1 cellular context compared by ENCODE assay signal in the genomic region with DNA sequence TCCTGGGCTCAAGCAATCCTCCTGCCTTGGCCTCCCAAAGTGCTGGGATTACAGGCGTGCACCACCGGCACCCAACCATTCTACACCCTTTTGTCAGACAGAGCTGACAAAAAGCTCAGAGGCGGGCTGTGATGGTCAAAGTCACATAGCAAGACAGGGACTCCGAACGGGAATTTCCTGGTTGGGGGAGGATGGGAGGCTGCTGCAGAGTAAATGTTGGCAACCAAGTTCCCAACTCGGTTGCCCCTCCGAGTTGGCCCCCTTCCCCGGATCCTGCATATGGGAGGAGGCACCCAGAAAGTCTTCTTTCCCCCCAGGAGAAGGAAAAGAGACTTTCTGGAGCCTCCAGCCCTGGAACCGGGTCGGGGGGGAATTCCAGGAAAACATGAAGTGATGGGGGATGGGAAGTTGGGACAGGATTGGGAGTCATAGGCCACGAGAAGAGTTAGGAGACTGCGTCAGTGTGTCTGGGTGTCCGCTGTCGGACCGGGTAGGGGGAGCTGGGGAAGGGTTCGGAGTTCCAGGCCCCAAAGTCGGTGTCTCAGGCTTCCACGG.
TF ChIP-seq lines count a peak whose summit lies in the region.

No MANE protein-coding gene starts in this region.

TF ChIP-seq in endothelial cell of umbilical vein, 7 proteins besides CTCF, POLR2A, EP300 and RAD21:
- TF ChIP-seq MAX (IDR thresholded peaks at IDR 0.05; ENCODE audit: insufficient read depth, insufficient read length) (no peak), JUN (IDR thresholded peaks at IDR 0.05; ENCODE audit: borderline replicate concordance, insufficient read depth, insufficient read length, low read depth) (no peak), POLR2AphosphoS5 (IDR thresholded peaks at IDR 0.05; ENCODE audit: insufficient read depth, low read depth, low read length) (no peak), MYC (IDR thresholded peaks at IDR 0.05; ENCODE audit: low read depth, low read length) (no peak), GATA2 (IDR thresholded peaks at IDR 0.05; ENCODE audit: insufficient read depth, insufficient read length, low read depth, low read length) (no peak), FOS (IDR thresholded peaks at IDR 0.05; ENCODE audit: borderline replicate concordance, insufficient read depth, low read length) (no peak), EZH2 (IDR thresholded peaks at IDR 0.05; ENCODE audit: borderline replicate concordance, low read depth, low read length, severe bottlenecking) (no peak)
TF ChIP-seq in endothelial cell of umbilical vein: peak in this region for 0.
